ENCODE assay signal across 1 cellular context in genomic region chr9:82604947-82605656, GRCh38.
TF ChIP-seq lines count a peak whose summit lies in the region.

No MANE protein-coding gene starts in this region.

TF ChIP-seq in HepG2, 621 proteins besides CTCF, POLR2A, EP300 and RAD21 (continued from another document and continues in another):
- TF ChIP-seq ZNF142 (CRISPR knock-in tag; IDR thresholded peaks at IDR 0.05) (no peak), DR1 (CRISPR knock-in tag; IDR thresholded peaks at IDR 0.05) (no peak), ARID3A (IDR thresholded peaks at IDR 0.05; ENCODE audit: low read depth, low read length) (peak; percentile 43; the same call in 1 of the 2 replicates), NFIC (IDR thresholded peaks at IDR 0.05; ENCODE audit: low read length) (0 out of 2 replicates have a peak, but pooled peaks have one; percentile 17), ARID5B (CRISPR knock-in tag; IDR thresholded peaks at IDR 0.05) (peak; percentile 86), MIXL1 (CRISPR knock-in tag; IDR thresholded peaks at IDR 0.05) (peak; percentile 79; the same call in 1 of the 2 replicates), ETV5 (CRISPR knock-in tag; IDR thresholded peaks at IDR 0.05; ENCODE audit: borderline replicate concordance) (peak; percentile 9; the same call in 1 of the 2 replicates), ZNF790 (CRISPR knock-in tag; IDR thresholded peaks at IDR 0.05; ENCODE audit: borderline replicate concordance) (no peak), PPARG (CRISPR knock-in tag; conservative IDR thresholded peaks at IDR 0.05) (peak; percentile 46), SMARCE1 (IDR thresholded peaks at IDR 0.05; ENCODE audit: borderline replicate concordance) (no peak), CREM (IDR thresholded peaks at IDR 0.05) (peak; percentile 60; the same call in 1 of the 2 replicates), CREM (CRISPR knock-in tag; IDR thresholded peaks at IDR 0.05) (no peak), ZNF18 (CRISPR knock-in tag; IDR thresholded peaks at IDR 0.05; ENCODE audit: insufficient replicate concordance) (no peak), ZNF138 (CRISPR knock-in tag; IDR thresholded peaks at IDR 0.05; ENCODE audit: low read depth) (no peak), ZBTB7B (CRISPR knock-in tag; IDR thresholded peaks at IDR 0.05) (0 out of 2 replicates have a peak, but pooled peaks have one; percentile 38), FOXJ3 (CRISPR knock-in tag; IDR thresholded peaks at IDR 0.05; ENCODE audit: borderline replicate concordance) (0 out of 2 replicates have a peak, but pooled peaks have one; percentile 36), PITX1 (CRISPR knock-in tag; IDR thresholded peaks at IDR 0.05) (peak; percentile 85), TBX2 (CRISPR knock-in tag; IDR thresholded peaks at IDR 0.05; ENCODE audit: borderline replicate concordance) (peak; percentile 51; the same call in 1 of the 2 replicates), MED1 (CRISPR knock-in tag; IDR thresholded peaks at IDR 0.05) (peak; percentile 81), FOXO1 (CRISPR knock-in tag; IDR thresholded peaks at IDR 0.05) (peak; percentile 62; the same call in 1 of the 2 replicates), ZNF12 (CRISPR knock-in tag; IDR thresholded peaks at IDR 0.05) (peak; percentile 48; the same call in 1 of the 2 replicates), NCOA2 (CRISPR knock-in tag; IDR thresholded peaks at IDR 0.05) (peak; percentile 81), HMGA1 (CRISPR knock-in tag; conservative IDR thresholded peaks at IDR 0.05) (no peak), ARNTL (CRISPR knock-in tag; IDR thresholded peaks at IDR 0.05) (peak; percentile 72; the same call in 1 of the 2 replicates), ARID2 (CRISPR knock-in tag; IDR thresholded peaks at IDR 0.05; ENCODE audit: borderline replicate concordance) (no peak), ZNF318 (CRISPR knock-in tag; IDR thresholded peaks at IDR 0.05) (no peak), ZNF672 (CRISPR knock-in tag; IDR thresholded peaks at IDR 0.05) (no peak), ATF7 (IDR thresholded peaks at IDR 0.05) (no peak), ATF7 (CRISPR knock-in tag; IDR thresholded peaks at IDR 0.05) (no peak), ZMYM4 (CRISPR knock-in tag; IDR thresholded peaks at IDR 0.05) (peak; percentile 66; the same call in 1 of the 2 replicates), KMT2A (CRISPR knock-in tag; IDR thresholded peaks at IDR 0.05) (0 out of 2 replicates have a peak, but pooled peaks have one; percentile 31), FIP1L1 (IDR thresholded peaks at IDR 0.05; ENCODE audit: borderline replicate concordance, insufficient read depth, low read depth, low read length) (no peak), NR2F2 (IDR thresholded peaks at IDR 0.05; ENCODE audit: borderline replicate concordance, low read depth) (peak; percentile 38; the same call in 1 of the 2 replicates), HMG20A (CRISPR knock-in tag; IDR thresholded peaks at IDR 0.05; ENCODE audit: borderline replicate concordance) (peak; percentile 74)
